Comparison of ENCODE assay signal across 22 cellular contexts in the genomic region with DNA sequence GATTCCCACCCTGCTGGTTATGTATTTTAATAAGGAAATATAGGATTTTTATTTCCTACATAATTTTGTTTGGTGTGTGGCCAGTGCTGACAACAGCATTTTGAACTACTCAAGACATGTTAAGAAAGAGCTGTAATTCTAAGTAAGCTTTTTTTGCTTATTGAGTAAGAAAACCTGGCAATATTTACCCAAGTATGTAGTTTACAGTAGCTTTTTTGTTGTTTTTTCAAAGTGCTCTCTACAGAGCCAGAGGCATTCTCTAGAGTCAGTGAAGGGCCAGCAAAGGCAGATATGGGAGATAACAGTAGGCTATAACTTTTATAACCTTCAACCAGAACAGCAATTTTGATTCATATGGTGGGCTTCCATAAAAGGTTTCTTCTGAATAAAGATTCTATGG.
"Had no signal": no experiment of that assay in that cellular context is flagged by ENCODE, and none has a peak within 500 bp of the region (broad histone marks: within the 10 kb centered on the region; RNA-seq: fewer than 3 reads in every experiment).

No MANE protein-coding gene starts in this region.

- ATAC-seq: activated CD4-positive, alpha-beta T cell treated with anti-CD3 and anti-CD28 coated beads for 36 hours; T-helper 17 cell had no signal

- H3K36me3 ChIP-seq: Peyer's patch had no signal

- H3K4me1 Mint-ChIP-seq: activated CD4-positive, alpha-beta memory T cell treated with anti-CD3 and anti-CD28 coated beads, Interleukin-2, amount 10 ng/mL, durations not matched to agents 7 days and 5 days; activated CD4-positive, alpha-beta T cell treated with anti-CD3 and anti-CD28 coated beads for 36 hours; activated naive CD8-positive, alpha-beta T cell treated with anti-CD3 and anti-CD28 coated beads, Interleukin-2, amount 10 ng/mL, durations not matched to agents 7 days and 5 days had no signal

- H3K27me3 ChIP-seq: Peyer's patch had no signal

- H3K9me3 ChIP-seq: Peyer's patch had no signal

- H3K27me3 Mint-ChIP-seq: activated CD4-positive, alpha-beta memory T cell treated with anti-CD3 and anti-CD28 coated beads, Interleukin-2, amount 10 ng/mL, durations not matched to agents 7 days and 5 days; activated CD4-positive, alpha-beta T cell treated with anti-CD3 and anti-CD28 coated beads for 36 hours; activated naive CD8-positive, alpha-beta T cell treated with anti-CD3 and anti-CD28 coated beads, Interleukin-2, amount 10 ng/mL, durations not matched to agents 7 days and 5 days; T-helper 17 cell had no signal

- H3K4me3 ChIP-seq: Peyer's patch had no signal

- H3K27ac ChIP-seq: Peyer's patch, RWPE1, VCaP had no signal

- DNase-seq: activated CD4-positive, alpha-beta memory T cell treated with anti-CD3 and anti-CD28 coated beads, Interleukin-2, amount 10 ng/mL, durations not matched to agents 7 days and 5 days; activated CD4-positive, alpha-beta T cell treated with anti-CD3 and anti-CD28 coated beads for 36 hours; activated CD4-positive, alpha-beta T cell treated with anti-CD3 and anti-CD28 coated beads, Interleukin-2, amount 50 U/mL, for 1 hour; activated CD8-positive, alpha-beta memory T cell treated with anti-CD3 and anti-CD28 coated beads, Interleukin-2, amount 50 U/mL, for 48 hours; activated naive CD4-positive, alpha-beta T cell treated with anti-CD3 and anti-CD28 coated beads, Interleukin-2, amount 50 U/mL, for 16 hours; activated naive CD8-positive, alpha-beta T cell treated with anti-CD3 and anti-CD28 coated beads, Interleukin-2, amount 10 ng/mL, durations not matched to agents 7 days and 5 days; activated T-cell treated with anti-CD3 and anti-CD28 coated beads, Interleukin-2, amount 50 U/mL, for 1 hour; aorta; KG1; NCI-H1048; NCI-H146; NCI-H187 treated with DMSO at 0.1 percent for 48 hours; NCI-H2081 treated with DMSO at 0.1 percent for 48 hours; NCI-H446; NCI-H524; Peyer's patch; SHP77 treated with DMSO at 0.1 percent for 48 hours; T-helper 17 cell; T-helper 9 cell had no signal

- H3K27ac Mint-ChIP-seq: activated CD4-positive, alpha-beta memory T cell treated with anti-CD3 and anti-CD28 coated beads, Interleukin-2, amount 10 ng/mL, durations not matched to agents 7 days and 5 days; activated CD4-positive, alpha-beta T cell treated with anti-CD3 and anti-CD28 coated beads for 36 hours; activated naive CD8-positive, alpha-beta T cell treated with anti-CD3 and anti-CD28 coated beads, Interleukin-2, amount 10 ng/mL, durations not matched to agents 7 days and 5 days; T-helper 17 cell had no signal

- H3K4me3 Mint-ChIP-seq: activated CD4-positive, alpha-beta memory T cell treated with anti-CD3 and anti-CD28 coated beads, Interleukin-2, amount 10 ng/mL, durations not matched to agents 7 days and 5 days; activated CD4-positive, alpha-beta T cell treated with anti-CD3 and anti-CD28 coated beads for 36 hours; activated naive CD8-positive, alpha-beta T cell treated with anti-CD3 and anti-CD28 coated beads, Interleukin-2, amount 10 ng/mL, durations not matched to agents 7 days and 5 days; T-helper 17 cell had no signal

- FAIRE-seq: TTC549 had no signal
